ENCODE assay signal across 11 cellular contexts in genomic region chr17:19538095-19539039, GRCh38. TPM values are rescaled to one million over a fixed set of nuclear protein-coding genes. Genes with fewer than 3 reads are reported as not detected.
DNase-seq lines count a peak whose midpoint lies in the region; ATAC-seq and TF ChIP-seq lines count a peak whose summit lies in the region.
"Had no signal": no experiment of that assay in that cellular context is flagged by ENCODE, and none has a peak within 500 bp of the region (broad histone marks: within the 10 kb centered on the region; RNA-seq: fewer than 3 reads in every experiment).

No MANE protein-coding gene starts in this region.

- H3K9me3 ChIP-seq in ascending aorta: no peaks in the 10 kb centered on the region
- H3K9me3 ChIP-seq: SJCRH30 had no signal

- no peaks in the 10 kb centered on the region for H3K36me3 ChIP-seq in ascending aorta
- H3K36me3 ChIP-seq: SJCRH30 had no signal

- H3K27ac ChIP-seq in ascending aorta: no peak overlapping the region
- H3K27ac ChIP-seq: SJCRH30 had no signal

- H3K4me1 Mint-ChIP-seq in nephron: peaks cover 12% of the 10 kb centered on the region

- H3K4me3 ChIP-seq in ascending aorta: no peak overlapping the region
- H3K4me3 ChIP-seq: SJCRH30 had no signal

- TF ChIP-seq CTCF in nephron (IDR thresholded peaks at IDR 0.05; ENCODE audit: unreplicated experiment in 3 of 3) (no peak), ascending aorta (IDR thresholded peaks at IDR 0.05) (no peak)

- peak overlapping the region; percentile 33 to 91 (median 35) for H3K27ac Mint-ChIP-seq in nephron
- H3K27ac Mint-ChIP-seq: activated naive CD8-positive, alpha-beta T cell treated with anti-CD3 and anti-CD28 coated beads, Interleukin-2, amount 50 U/mL, for 24 hours had no signal

- DNase-seq in Ammon's horn (ENCODE audit: low spot score) (peak; percentile 48), NAMALWA (ENCODE audit: low spot score) (peak; percentile 8), head of caudate nucleus (peak in 28 of 42 donors; percentile 8 to 71 (median 34)), glomerular visceral epithelial cell (ENCODE audit: extremely low spot score) (no peak), ascending aorta (ENCODE audit: low spot score in 2 of 2) (no peak)
- DNase-seq: activated CD8-positive, alpha-beta memory T cell treated with anti-CD3 and anti-CD28 coated beads, Interleukin-2, amount 50 U/mL, for 48 hours; activated naive CD8-positive, alpha-beta T cell treated with anti-CD3 and anti-CD28 coated beads, Interleukin-2, amount 50 U/mL, for 24 hours; SJCRH30 had no signal

- peaks cover 0 to 5% of the 10 kb centered on the region in 2 donors for H3K4me1 ChIP-seq in ascending aorta
- H3K4me1 ChIP-seq: SJCRH30 had no signal

- ATAC-seq in HG02852 (IDR thresholded peaks at IDR 0.05; ENCODE audit: unreplicated experiment): no peak
- ATAC-seq in GM18498 (IDR thresholded peaks at IDR 0.05; ENCODE audit: unreplicated experiment): no peak
- ATAC-seq: activated naive CD8-positive, alpha-beta T cell treated with anti-CD3 and anti-CD28 coated beads, Interleukin-2, amount 50 U/mL, for 24 hours had no signal

- no peak overlapping the region for H3K4me3 Mint-ChIP-seq in nephron
- H3K4me3 Mint-ChIP-seq: activated naive CD8-positive, alpha-beta T cell treated with anti-CD3 and anti-CD28 coated beads, Interleukin-2, amount 50 U/mL, for 24 hours had no signal

- H3K27me3 Mint-ChIP-seq in nephron (ENCODE audit: low read depth): peaks cover 41% of the 10 kb centered on the region

- intact Hi-C loops in head of caudate nucleus (cut with DNase I): no loop called here
- intact Hi-C loops in ascending aorta (cut with DNase I): no loop called here

- H3K36me3 Mint-ChIP-seq in nephron (ENCODE audit: low read depth): no peaks in the 10 kb centered on the region

- H3K27me3 ChIP-seq in ascending aorta: no peaks in the 10 kb centered on the region

- H3K9me3 Mint-ChIP-seq in nephron: no peaks in the 10 kb centered on the region
- H3K9me3 Mint-ChIP-seq: activated naive CD8-positive, alpha-beta T cell treated with anti-CD3 and anti-CD28 coated beads, Interleukin-2, amount 50 U/mL, for 24 hours had no signal

RNA-seq across cellular contexts. Expression of gene SLC47A1, which starts 4.7 kb away (rescaled TPM):
- 0.64 TPM for total RNA-seq in ascending aorta
- total RNA-seq: SJCRH30 had no signal

Comparison
In these comparisons a context has a peak if more than half of its experiments do, and no peak if none do; other contexts are left out.
1. DNase-seq: peak in Ammon's horn (single experiment), NAMALWA (single experiment) and head of caudate nucleus (28 of 42); none in glomerular visceral epithelial cell (single experiment) and ascending aorta (0 of 2).